Comparison of ENCODE assay signal across 15 cellular contexts in the genomic region with DNA sequence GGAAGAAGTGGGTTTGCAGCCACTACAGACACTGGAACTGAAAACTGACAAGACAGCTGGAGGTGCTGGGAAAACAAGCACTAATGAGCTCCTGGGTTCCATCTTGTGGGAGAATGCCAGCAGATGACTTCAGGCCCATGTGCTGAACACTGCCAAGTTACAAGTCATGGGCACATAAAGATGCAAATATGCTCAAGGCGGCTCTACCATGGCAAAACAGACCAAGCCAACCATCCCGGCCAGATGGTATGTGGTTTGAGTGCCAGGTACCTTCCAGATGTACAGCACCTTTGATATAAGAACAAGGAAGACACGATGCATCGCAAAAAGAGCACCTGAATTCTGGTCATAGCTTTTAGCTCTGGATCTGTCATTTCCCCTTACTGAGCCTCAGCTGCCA. TPM values are rescaled to one million over a fixed set of nuclear protein-coding genes. Genes with fewer than 3 reads are reported as not detected.
DNase-seq lines count a peak whose midpoint lies in the region; ATAC-seq, FAIRE-seq and TF ChIP-seq lines count a peak whose summit lies in the region.
"Had no signal": no experiment of that assay in that cellular context is flagged by ENCODE, and none has a peak within 500 bp of the region (broad histone marks: within the 10 kb centered on the region; RNA-seq: fewer than 3 reads in every experiment).

No MANE protein-coding gene starts in this region.

- no peak for TF ChIP-seq POLR2A in A549 (IDR thresholded peaks at IDR 0.05; ENCODE audit: low read length)

- in situ Hi-C loops in Caki2 (cut with HindIII; ENCODE audit: low pct_unique_long_range_greater_than_20kb, low sequenced_read_pairs) = no loop called here
- in situ Hi-C loops in GM13977 (cut with MboI; ENCODE audit: low pct_unique_long_range_greater_than_20kb, low sequenced_read_pairs, unreplicated experiment) = no loop called here

- no peaks in the 10 kb centered on the region for H3K9me3 ChIP-seq in A549
- H3K9me3 ChIP-seq: heart left ventricle, tibial nerve had no signal

- ATAC-seq in A549 (no peak), GM21528 (IDR thresholded peaks at IDR 0.05; ENCODE audit: low FRiP score, unreplicated experiment) (no peak), GM21360 (IDR thresholded peaks at IDR 0.05; ENCODE audit: unreplicated experiment) (no peak)
- ATAC-seq: activated CD4-positive, CD25-positive, alpha-beta regulatory T cell treated with anti-CD3 and anti-CD28 coated beads, Interleukin-2, amount 50 U/mL, for 24 hours had no signal

- POLR2A ChIA-PET in A549 (lab: Yijun Ruan, JAX) = interaction anchor here (1.3 kb wide), 1 partner anchor 323 kb away, joined by 4 read pairs; a partner anchor contains a TSS

- no peak for TF ChIP-seq EP300 in A549 (IDR thresholded peaks at IDR 0.05)

- no peak overlapping the region for H3K4me3 ChIP-seq in A549
- H3K4me3 ChIP-seq: heart left ventricle, lung, tibial nerve had no signal

- peaks cover 45% of the 10 kb centered on the region for H3K4me1 ChIP-seq in A549

- TF ChIP-seq RAD21 in A549 (conservative IDR thresholded peaks at IDR 0.05 in 1 of 2, IDR thresholded peaks at IDR 0.05 in 1 of 2) = no peak

- WGBS in A549 (ENCODE audit: missing lambda C conversion rate) = 87% methylated on average over 4 of the region's 4 CpGs

- H3K4me2 ChIP-seq in A549 = 0 out of 3 replicates have a peak overlapping the region, but pooled peaks have one; percentile 1

- TF ChIP-seq CTCF in A549 (IDR thresholded peaks at IDR 0.05) (no peak), GM13977 (IDR thresholded peaks at IDR 0.05; ENCODE audit: extremely low read depth, insufficient read depth, missing control alignments) (no peak)

- CTCF ChIA-PET in A549 (lab: Yijun Ruan, JAX) = interaction anchor here (0.6 to 13.9 kb wide), 72 partner anchors 9 to 614 kb away, joined by 3 to 271 read pairs (median 4); a partner anchor contains a TSS

- H3K27ac ChIP-seq in A549 = peak overlapping the region; percentile 70 to 84; a peak in 5 of 6 replicates
- H3K27ac ChIP-seq: heart left ventricle, tibial nerve had no signal

- DNase-seq in A549 (ENCODE audit: low read depth in 1 of 2, low spot score in 1 of 2) (no peak), Caki2 (ENCODE audit: low read depth) (peak; percentile 43), NCI-H524 treated with DMSO at 0.1 percent for 48 hours (lab: John Stamatoyannopoulos, UW) (peak; percentile 66), cerebellar cortex (ENCODE audit: low spot score) (peak; percentile 45), GM13977 (ENCODE audit: low spot score) (no peak), H4 (ENCODE audit: low spot score) (no peak)
- DNase-seq: effector CD4-positive, alpha-beta T cell; heart left ventricle had no signal

- no peak for FAIRE-seq in A549 (lab: Jason Lieb, UNC)

TF ChIP-seq in A549, 52 proteins besides CTCF, POLR2A, EP300 and RAD21:
- TF ChIP-seq EHF (CRISPR knock-in tag; IDR thresholded peaks at IDR 0.05) (no peak), HOXB5 (CRISPR knock-in tag; IDR thresholded peaks at IDR 0.05) (no peak), TP53 (CRISPR knock-in tag; IDR thresholded peaks at IDR 0.05) (no peak), HOXA7 (CRISPR knock-in tag; IDR thresholded peaks at IDR 0.05) (no peak), ZFP36 (IDR thresholded peaks at IDR 0.05; ENCODE audit: borderline replicate concordance, partially characterized antibody) (no peak), CBX2 (IDR thresholded peaks at IDR 0.05; ENCODE audit: borderline replicate concordance, low read depth) (no peak), JUN (IDR thresholded peaks at IDR 0.05) (no peak), SMC3 (IDR thresholded peaks at IDR 0.05) (no peak), RNF2 (IDR thresholded peaks at IDR 0.05; ENCODE audit: borderline replicate concordance, low read depth) (no peak), ZSCAN20 (CRISPR knock-in tag; IDR thresholded peaks at IDR 0.05) (no peak), RCOR1 (IDR thresholded peaks at IDR 0.05; ENCODE audit: low read depth, low read length) (no peak), KDM1A (IDR thresholded peaks at IDR 0.05; ENCODE audit: low read depth) (no peak), CEBPB (IDR thresholded peaks at IDR 0.05) (no peak), ESRRA (IDR thresholded peaks at IDR 0.05; ENCODE audit: borderline replicate concordance, low read length) (no peak), CHD2 (IDR thresholded peaks at IDR 0.05; ENCODE audit: low read length, partially characterized antibody) (no peak)
- TF ChIP-seq, protein P1, sequence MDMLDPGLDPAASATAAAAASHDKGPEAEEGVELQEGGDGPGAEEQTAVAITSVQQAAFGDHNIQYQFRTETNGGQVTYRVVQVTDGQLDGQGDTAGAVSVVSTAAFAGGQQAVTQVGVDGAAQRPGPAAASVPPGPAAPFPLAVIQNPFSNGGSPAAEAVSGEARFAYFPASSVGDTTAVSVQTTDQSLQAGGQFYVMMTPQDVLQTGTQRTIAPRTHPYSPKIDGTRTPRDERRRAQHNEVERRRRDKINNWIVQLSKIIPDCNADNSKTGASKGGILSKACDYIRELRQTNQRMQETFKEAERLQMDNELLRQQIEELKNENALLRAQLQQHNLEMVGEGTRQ (IDR thresholded peaks at IDR 0.05) = no peak
- TF ChIP-seq, protein P2, sequence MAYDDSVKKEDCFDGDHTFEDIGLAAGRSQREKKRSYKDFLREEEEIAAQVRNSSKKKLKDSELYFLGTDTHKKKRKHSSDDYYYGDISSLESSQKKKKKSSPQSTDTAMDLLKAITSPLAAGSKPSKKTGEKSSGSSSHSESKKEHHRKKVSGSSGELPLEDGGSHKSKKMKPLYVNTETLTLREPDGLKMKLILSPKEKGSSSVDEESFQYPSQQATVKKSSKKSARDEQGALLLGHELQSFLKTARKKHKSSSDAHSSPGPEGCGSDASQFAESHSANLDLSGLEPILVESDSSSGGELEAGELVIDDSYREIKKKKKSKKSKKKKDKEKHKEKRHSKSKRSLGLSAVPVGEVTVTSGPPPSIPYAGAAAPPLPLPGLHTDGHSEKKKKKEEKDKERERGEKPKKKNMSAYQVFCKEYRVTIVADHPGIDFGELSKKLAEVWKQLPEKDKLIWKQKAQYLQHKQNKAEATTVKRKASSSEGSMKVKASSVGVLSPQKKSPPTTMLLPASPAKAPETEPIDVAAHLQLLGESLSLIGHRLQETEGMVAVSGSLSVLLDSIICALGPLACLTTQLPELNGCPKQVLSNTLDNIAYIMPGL (CRISPR knock-in tag; IDR thresholded peaks at IDR 0.05; ENCODE audit: borderline replicate concordance) = no peak
- TF ChIP-seq, protein P3, sequence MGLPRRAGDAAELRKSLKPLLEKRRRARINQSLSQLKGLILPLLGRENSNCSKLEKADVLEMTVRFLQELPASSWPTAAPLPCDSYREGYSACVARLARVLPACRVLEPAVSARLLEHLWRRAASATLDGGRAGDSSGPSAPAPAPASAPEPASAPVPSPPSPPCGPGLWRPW (IDR thresholded peaks at IDR 0.05) = no peak
TF ChIP-seq in A549: peak in this region for 0.

RNA-seq across cellular contexts. Expression of a gene that starts 19.9 kb away (rescaled TPM):
- polyA plus RNA-seq in A549 (2011; rRNA removed) (not detected in 2 replicates), A549 (2017; fragmentation: RNase III; extraction: RNeasy Plus Mini Kit Qiagen cat#74134 plus additional on column Dnase treatment) (not detected in 3 replicates)
- polyA plus RNA-seq in A549 (2012; cell fraction: cytosol; rRNA removed) = not detected in 2 replicates
- polyA plus RNA-seq in A549 (2012; cell fraction: nucleus; rRNA removed) = not detected in 2 replicates
- not detected in 2 replicates for polyA minus RNA-seq in A549 (2011; rRNA and poly(A)+ RNA removed)
- total RNA-seq in Caki2 (2014; rRNA removed; shearing (Covaris generic); ENCODE audit: low replicate concordance) = not detected in 2 replicates
- not detected in 2 replicates for total RNA-seq in H4 (2014; rRNA removed; shearing (Covaris generic))
- total RNA-seq: Calu3, renal cortical epithelial cell had no signal

Comparison
In these comparisons a context has a peak if more than half of its experiments do, and no peak if none do; other contexts are left out.
1. DNase-seq: peak in Caki2 (single experiment), NCI-H524 treated with DMSO at 0.1 percent for 48 hours (single experiment) and cerebellar cortex (single experiment); none in A549 (0 of 2), GM13977 (single experiment) and H4 (single experiment).